ENCODE assay signal across 6 cellular contexts in genomic region chr6:86142326-86142725, GRCh38.
"Had no signal": no experiment of that assay in that cellular context is flagged by ENCODE, and none has a peak within 500 bp of the region (broad histone marks: within the 10 kb centered on the region; RNA-seq: fewer than 3 reads in every experiment).

No MANE protein-coding gene starts in this region.

- DNase-seq: IMR-90, KBM-7 had no signal

- H3K4me3 Mint-ChIP-seq: IgD-negative memory B cell had no signal

- H3K4me3 ChIP-seq: K562 had no signal

- H3K36me3 Mint-ChIP-seq: IgD-negative memory B cell had no signal

- H3K4me1 Mint-ChIP-seq: IgD-negative memory B cell had no signal

- H3K27ac ChIP-seq: HL-60 had no signal

- ATAC-seq: HepG2, K562 had no signal

- H3K27ac Mint-ChIP-seq: IgD-negative memory B cell had no signal

- H3K27me3 Mint-ChIP-seq: IgD-negative memory B cell had no signal
